1 cellular context compared by ENCODE assay signal in genomic region chr6:37691904-37692806, GRCh38.
A peak's percentile ranks its signal among the peaks of the same experiment; 100 is the strongest.
TF ChIP-seq lines count a peak whose summit lies in the region.

No MANE protein-coding gene starts in this region.

TF ChIP-seq in HEK293, 187 proteins besides CTCF, POLR2A, EP300 and RAD21 (continued from another document and continues in another):
- TF ChIP-seq ZNF488 (tag by site-specific recombination; IDR thresholded peaks at IDR 0.05) (no peak), ZNF768 (tag by site-specific recombination; IDR thresholded peaks at IDR 0.05) (no peak), MYNN (tag by site-specific recombination; IDR thresholded peaks at IDR 0.05; ENCODE audit: borderline replicate concordance) (no peak), ZFP3 (tag by site-specific recombination; IDR thresholded peaks at IDR 0.05; ENCODE audit: low read depth) (no peak), ZNF24 (tag by site-specific recombination; IDR thresholded peaks at IDR 0.05) (no peak), ZNF626 (tag by site-specific recombination; IDR thresholded peaks at IDR 0.05) (no peak), ZNF76 (tag by site-specific recombination; IDR thresholded peaks at IDR 0.05; ENCODE audit: borderline replicate concordance, low read depth) (no peak), ZNF600 (tag by site-specific recombination; IDR thresholded peaks at IDR 0.05) (0 out of 2 replicates have a peak, but pooled peaks have one; percentile 19), HOXD13 (CRISPR knock-in tag; IDR thresholded peaks at IDR 0.05; ENCODE audit: borderline replicate concordance) (no peak), REST (tag by site-specific recombination; IDR thresholded peaks at IDR 0.05) (no peak), ATF2 (tag by site-specific recombination; IDR thresholded peaks at IDR 0.05; ENCODE audit: low read depth) (no peak), ZNF501 (tag by site-specific recombination; IDR thresholded peaks at IDR 0.05) (no peak), ZBTB11 (tag by site-specific recombination; conservative IDR thresholded peaks at IDR 0.05; ENCODE audit: low read depth) (no peak), ZNF510 (tag by site-specific recombination; IDR thresholded peaks at IDR 0.05; ENCODE audit: insufficient replicate concordance) (no peak), FEZF1 (tag by site-specific recombination; IDR thresholded peaks at IDR 0.05) (no peak), ZSCAN18 (tag by site-specific recombination; IDR thresholded peaks at IDR 0.05) (no peak), ZNF366 (tag by site-specific recombination; conservative IDR thresholded peaks at IDR 0.05) (no peak), BCL11B (tag by site-specific recombination; IDR thresholded peaks at IDR 0.05; ENCODE audit: low read depth) (no peak), TRIM28 (IDR thresholded peaks at IDR 0.05; ENCODE audit: borderline replicate concordance, low read length) (no peak), OVOL3 (tag by site-specific recombination; IDR thresholded peaks at IDR 0.05) (no peak), ZNF623 (tag by site-specific recombination; IDR thresholded peaks at IDR 0.05) (no peak), ZNF654 (tag by site-specific recombination; IDR thresholded peaks at IDR 0.05; ENCODE audit: low read depth) (peak; percentile 92), ZNF692 (tag by site-specific recombination; IDR thresholded peaks at IDR 0.05) (peak; percentile 69), ZNF169 (tag by site-specific recombination; IDR thresholded peaks at IDR 0.05) (no peak), ZEB2 (tag by site-specific recombination; IDR thresholded peaks at IDR 0.05) (no peak), ZNF521 (tag by site-specific recombination; IDR thresholded peaks at IDR 0.05) (no peak), ZNF202 (tag by site-specific recombination; IDR thresholded peaks at IDR 0.05; ENCODE audit: borderline replicate concordance) (no peak), GLI4 (tag by site-specific recombination; IDR thresholded peaks at IDR 0.05) (no peak), ZNF324 (tag by site-specific recombination; IDR thresholded peaks at IDR 0.05) (no peak), ZNF707 (tag by site-specific recombination; IDR thresholded peaks at IDR 0.05) (no peak), ZNF433 (tag by site-specific recombination; IDR thresholded peaks at IDR 0.05; ENCODE audit: low read depth) (no peak), OSR2 (tag by site-specific recombination; IDR thresholded peaks at IDR 0.05) (no peak), ZNF658 (tag by site-specific recombination; IDR thresholded peaks at IDR 0.05) (no peak), ZNF221 (tag by site-specific recombination; IDR thresholded peaks at IDR 0.05; ENCODE audit: borderline replicate concordance) (no peak), ZNF214 (tag by site-specific recombination; IDR thresholded peaks at IDR 0.05; ENCODE audit: borderline replicate concordance) (no peak), PRDM4 (tag by site-specific recombination; IDR thresholded peaks at IDR 0.05) (no peak), ZNF292 (tag by site-specific recombination; IDR thresholded peaks at IDR 0.05; ENCODE audit: borderline replicate concordance, low read depth) (no peak), ZNF37A (tag by site-specific recombination; IDR thresholded peaks at IDR 0.05) (no peak), ZNF274 (IDR thresholded peaks at IDR 0.05; ENCODE audit: low read length) (no peak), ZNF274 (tag by site-specific recombination; IDR thresholded peaks at IDR 0.05; ENCODE audit: borderline replicate concordance) (no peak), ZIC2 (tag by site-specific recombination; IDR thresholded peaks at IDR 0.05) (no peak), SP7 (tag by site-specific recombination; IDR thresholded peaks at IDR 0.05) (0 out of 2 replicates have a peak, but pooled peaks have one; percentile 9), ZNF785 (tag by site-specific recombination; IDR thresholded peaks at IDR 0.05) (no peak), PRDM1 (tag by site-specific recombination; IDR thresholded peaks at IDR 0.05) (no peak), ZNF416 (tag by site-specific recombination; IDR thresholded peaks at IDR 0.05) (no peak), ZNF449 (tag by site-specific recombination; IDR thresholded peaks at IDR 0.05) (no peak), REPIN1 (tag by site-specific recombination; IDR thresholded peaks at IDR 0.05; ENCODE audit: low read depth) (no peak), ZNF18 (tag by site-specific recombination; IDR thresholded peaks at IDR 0.05) (no peak), ZSCAN16 (tag by site-specific recombination; IDR thresholded peaks at IDR 0.05) (no peak), GLI2 (tag by site-specific recombination; IDR thresholded peaks at IDR 0.05; ENCODE audit: borderline replicate concordance, low read depth) (no peak), SETDB1 (IDR thresholded peaks at IDR 0.05; ENCODE audit: insufficient read length, low read length) (no peak), ZFP37 (tag by site-specific recombination; IDR thresholded peaks at IDR 0.05) (peak; percentile 38; the same call in 1 of the 2 replicates), HOXC10 (CRISPR knock-in tag; IDR thresholded peaks at IDR 0.05) (no peak)
